1 cellular context compared by ENCODE assay signal in the genomic region with DNA sequence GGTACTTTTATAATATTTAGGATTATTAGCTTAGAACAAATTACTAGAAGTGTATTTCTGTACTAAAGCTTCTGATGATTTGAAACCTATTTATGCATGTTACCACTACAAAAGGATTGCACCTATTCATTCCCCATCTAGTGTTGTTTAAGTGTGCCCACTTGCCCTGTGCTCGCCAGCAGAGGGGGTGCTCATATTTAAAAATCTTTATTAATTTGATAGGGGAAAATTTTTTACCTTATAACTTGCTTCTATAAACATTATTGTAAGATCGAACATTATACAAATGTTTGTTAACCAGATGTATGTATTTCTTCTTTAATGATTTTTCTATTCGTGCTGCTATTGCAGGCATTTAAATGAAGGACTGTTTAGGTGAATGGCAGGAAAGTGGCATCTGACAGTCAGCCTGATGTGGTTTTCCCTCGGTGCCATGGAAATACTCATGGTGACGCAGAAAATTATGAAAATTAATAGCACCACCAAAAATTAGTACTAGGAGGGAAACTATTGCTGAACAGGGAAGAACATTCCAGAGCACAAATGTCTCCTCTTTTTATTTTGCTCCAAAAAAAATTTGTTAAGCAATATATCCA.
TF ChIP-seq lines count a peak whose summit lies in the region.

No MANE protein-coding gene starts in this region.

TF ChIP-seq in GM12878, 131 proteins besides CTCF, POLR2A, EP300 and RAD21:
- TF ChIP-seq SUZ12 (IDR thresholded peaks at IDR 0.05; ENCODE audit: unreplicated experiment) (no peak), TARDBP (IDR thresholded peaks at IDR 0.05; ENCODE audit: borderline replicate concordance) (no peak), NRF1 (conservative IDR thresholded peaks at IDR 0.05; ENCODE audit: low read depth, low read length) (no peak), WRNIP1 (IDR thresholded peaks at IDR 0.05; ENCODE audit: borderline replicate concordance, low read depth, low read length) (no peak), TAF1 (IDR thresholded peaks at IDR 0.05; ENCODE audit: borderline replicate concordance, low read depth, low read length) (no peak), NFYA (IDR thresholded peaks at IDR 0.05; ENCODE audit: borderline replicate concordance, low read depth, low read length) (no peak), DPF2 (IDR thresholded peaks at IDR 0.05) (no peak), TCF3 (IDR thresholded peaks at IDR 0.05; ENCODE audit: borderline replicate concordance, insufficient read depth, low read depth, low read length) (no peak), FOXK2 (IDR thresholded peaks at IDR 0.05) (no peak), NR2C2 (IDR thresholded peaks at IDR 0.05; ENCODE audit: borderline replicate concordance, control insufficient read depth, insufficient read length, low read depth) (no peak), STAT3 (IDR thresholded peaks at IDR 0.05; ENCODE audit: low read depth, low read length) (no peak), SMAD1 (IDR thresholded peaks at IDR 0.05; ENCODE audit: low read depth, partially characterized antibody) (no peak), POLR2AphosphoS2 (IDR thresholded peaks at IDR 0.05; ENCODE audit: low read depth, low read length) (no peak), BCL11A (IDR thresholded peaks at IDR 0.05; ENCODE audit: low read depth, low read length) (no peak), FOXM1 (IDR thresholded peaks at IDR 0.05; ENCODE audit: low read depth, low read length) (no peak), NR2F1 (conservative IDR thresholded peaks at IDR 0.05) (no peak), IRF4 (IDR thresholded peaks at IDR 0.05; ENCODE audit: low read depth, low read length) (no peak), GABPA (IDR thresholded peaks at IDR 0.05; ENCODE audit: low read depth) (no peak)
- TF ChIP-seq, protein P1, sequence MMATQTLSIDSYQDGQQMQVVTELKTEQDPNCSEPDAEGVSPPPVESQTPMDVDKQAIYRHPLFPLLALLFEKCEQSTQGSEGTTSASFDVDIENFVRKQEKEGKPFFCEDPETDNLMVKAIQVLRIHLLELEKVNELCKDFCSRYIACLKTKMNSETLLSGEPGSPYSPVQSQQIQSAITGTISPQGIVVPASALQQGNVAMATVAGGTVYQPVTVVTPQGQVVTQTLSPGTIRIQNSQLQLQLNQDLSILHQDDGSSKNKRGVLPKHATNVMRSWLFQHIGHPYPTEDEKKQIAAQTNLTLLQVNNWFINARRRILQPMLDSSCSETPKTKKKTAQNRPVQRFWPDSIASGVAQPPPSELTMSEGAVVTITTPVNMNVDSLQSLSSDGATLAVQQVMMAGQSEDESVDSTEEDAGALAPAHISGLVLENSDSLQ (IDR thresholded peaks at IDR 0.05) = no peak
- TF ChIP-seq, protein P2, sequence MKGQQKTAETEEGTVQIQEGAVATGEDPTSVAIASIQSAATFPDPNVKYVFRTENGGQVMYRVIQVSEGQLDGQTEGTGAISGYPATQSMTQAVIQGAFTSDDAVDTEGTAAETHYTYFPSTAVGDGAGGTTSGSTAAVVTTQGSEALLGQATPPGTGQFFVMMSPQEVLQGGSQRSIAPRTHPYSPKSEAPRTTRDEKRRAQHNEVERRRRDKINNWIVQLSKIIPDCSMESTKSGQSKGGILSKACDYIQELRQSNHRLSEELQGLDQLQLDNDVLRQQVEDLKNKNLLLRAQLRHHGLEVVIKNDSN (IDR thresholded peaks at IDR 0.05; ENCODE audit: borderline replicate concordance, extremely low read length, insufficient read depth, low read depth, low read length) = no peak
